Comparison of ENCODE assay signal across 8 cellular contexts in genomic region chr2:227460079-227460485, GRCh38. TPM values are rescaled to one million over a fixed set of nuclear protein-coding genes. Genes with fewer than 3 reads are reported as not detected.
DNase-seq lines count a peak whose midpoint lies in the region; ATAC-seq and TF ChIP-seq lines count a peak whose summit lies in the region.

No MANE protein-coding gene starts in this region.

- intact Hi-C loops in mucosa of descending colon (cut with DNase I, micrococcal nuclease), result no loop called here

- H3K4me1 ChIP-seq in mucosa of descending colon (ENCODE audit: low read depth), result no peaks in the 10 kb centered on the region

- no peaks in the 10 kb centered on the region for H3K9me3 ChIP-seq in mucosa of descending colon

- no peak for TF ChIP-seq CTCF in mucosa of descending colon (IDR thresholded peaks at IDR 0.05)

- H3K4me3 ChIP-seq in mucosa of descending colon, result no peak overlapping the region

- DNase-seq in LoVo (ENCODE audit: low spot score), result peak; percentile 25
- DNase-seq in activated CD8-positive, alpha-beta memory T cell treated with anti-CD3 and anti-CD28 coated beads, Interleukin-2, amount 50 U/mL, for 4 hours, result peak; percentile 76
- DNase-seq in mucosa of descending colon, result no peak
- no peak for DNase-seq in NCI-H446 (lab: John Stamatoyannopoulos, UW)
- DNase-seq in NCI-H1417 (lab: John Stamatoyannopoulos, UW), result no peak
- no peak for DNase-seq in left lobe of liver (ENCODE audit: low spot score)

- ATAC-seq in GM18868 (IDR thresholded peaks at IDR 0.05; ENCODE audit: unreplicated experiment), result peak; percentile 31
- ATAC-seq in mucosa of descending colon, result peak; percentile 55
- ATAC-seq in HG03280 (IDR thresholded peaks at IDR 0.05; ENCODE audit: unreplicated experiment), result no peak
- no peak for ATAC-seq in left lobe of liver

- H3K36me3 ChIP-seq in mucosa of descending colon (ENCODE audit: low read depth), result no peaks in the 10 kb centered on the region

RNA-seq across cellular contexts. Expression of gene AGFG1, which starts 11.9 kb away (rescaled TPM):
- total RNA-seq in mucosa of descending colon (10 to 100 TPM; 69.2 to 76.3 (median 73.0) TPM), left lobe of liver (21.9 TPM)

Comparison
In these comparisons a context has a peak if more than half of its experiments do, and no peak if none do; other contexts are left out.
1. ATAC-seq: peak in GM18868 (single experiment) and mucosa of descending colon (single experiment); none in HG03280 (single experiment) and left lobe of liver (single experiment).
2. DNase-seq: peak in LoVo (single experiment) and activated CD8-positive, alpha-beta memory T cell treated with anti-CD3 and anti-CD28 coated beads, Interleukin-2, amount 50 U/mL, for 4 hours (single experiment); none in mucosa of descending colon (0 of 3), NCI-H446 (0 of 2), NCI-H1417 (0 of 3) and left lobe of liver (single experiment).